Comparison of ENCODE assay signal across 8 cellular contexts in the genomic region with DNA sequence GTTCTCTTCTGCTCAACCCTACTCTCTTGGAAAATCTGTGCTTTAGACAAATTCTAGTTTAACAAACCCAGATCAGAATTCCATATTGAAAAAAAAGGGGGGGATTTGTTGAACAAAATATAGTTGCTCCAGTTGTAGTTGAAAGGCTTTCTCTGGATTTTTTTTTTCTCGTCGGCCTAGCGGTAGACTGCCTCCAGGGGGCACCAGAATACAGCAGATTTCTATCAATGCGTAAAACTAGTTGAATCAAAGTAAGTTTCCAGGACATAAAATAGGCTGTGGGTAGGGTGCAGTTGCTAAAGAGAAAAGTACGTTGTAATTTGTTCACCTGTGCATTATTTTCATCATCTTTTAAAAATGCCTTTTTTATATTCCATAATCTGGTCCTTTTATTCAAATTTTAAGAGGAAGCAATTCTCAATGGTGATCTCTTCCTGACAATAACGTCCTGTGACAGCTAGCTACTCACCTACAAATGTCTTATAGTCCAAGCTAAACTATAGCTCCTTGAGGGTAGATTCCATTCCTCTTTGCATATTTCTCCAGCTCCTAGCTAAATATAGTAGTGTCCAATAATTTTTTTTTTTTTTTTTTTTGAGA.
DNase-seq lines count a peak whose midpoint lies in the region; ATAC-seq lines count a peak whose summit lies in the region.

No MANE protein-coding gene starts in this region.

- DNase-seq in NCI-H2029 treated with DMSO at 0.1 percent for 48 hours (lab: John Stamatoyannopoulos, UW) (peak; percentile 13), NCI-H2029 (lab: John Stamatoyannopoulos, UW) (no peak), NCI-H345 (lab: John Stamatoyannopoulos, UW) (peak; percentile 69), dermis blood vessel endothelial cell (peak; percentile 73), lung microvascular endothelial cell (ENCODE audit: low read depth in 2 of 2) (peak; percentile 59 to 76)
- DNase-seq in activated CD4-positive, alpha-beta T cell treated with anti-CD3 and anti-CD28 coated beads, Interleukin-2, amount 10 ng/mL, durations not matched to agents 24 days and 14 days: peak; percentile 89
- peak; percentile 18 to 32 for DNase-seq in stimulated activated CD8-positive, alpha-beta memory T cell treated with anti-CD3 and anti-CD28 coated beads, Interleukin-15, amount 100 ng/mL, for 48 hours (ENCODE audit: low read depth in 2 of 2)

- H3K27ac Mint-ChIP-seq in activated CD4-positive, alpha-beta T cell treated with anti-CD3 and anti-CD28 coated beads, Interleukin-2, amount 10 ng/mL, durations not matched to agents 24 days and 14 days: no peak overlapping the region

- H3K36me3 Mint-ChIP-seq in activated CD4-positive, alpha-beta T cell treated with anti-CD3 and anti-CD28 coated beads, Interleukin-2, amount 10 ng/mL, durations not matched to agents 24 days and 14 days (ENCODE audit: low read depth): no peaks in the 10 kb centered on the region

- peaks cover 18% of the 10 kb centered on the region for H3K4me1 Mint-ChIP-seq in activated CD4-positive, alpha-beta T cell treated with anti-CD3 and anti-CD28 coated beads, Interleukin-2, amount 10 ng/mL, durations not matched to agents 24 days and 14 days

- ATAC-seq in HG02870 (IDR thresholded peaks at IDR 0.05; ENCODE audit: unreplicated experiment): no peak

- intact Hi-C loops in activated CD4-positive, alpha-beta T cell treated with anti-CD3 and anti-CD28 coated beads, Interleukin-2, amount 10 ng/mL, durations not matched to agents 24 days and 14 days (cut with micrococcal nuclease): loop anchor here (1.0 to 5.0 kb wide), 4 partner anchors 23 to 730 kb away; no protein-coding TSS in a partner anchor

- no peak overlapping the region for H3K4me3 Mint-ChIP-seq in activated CD4-positive, alpha-beta T cell treated with anti-CD3 and anti-CD28 coated beads, Interleukin-2, amount 10 ng/mL, durations not matched to agents 24 days and 14 days

- peaks cover 9% of the 10 kb centered on the region for H3K27me3 Mint-ChIP-seq in activated CD4-positive, alpha-beta T cell treated with anti-CD3 and anti-CD28 coated beads, Interleukin-2, amount 10 ng/mL, durations not matched to agents 24 days and 14 days

- no peaks in the 10 kb centered on the region for H3K9me3 Mint-ChIP-seq in activated CD4-positive, alpha-beta T cell treated with anti-CD3 and anti-CD28 coated beads, Interleukin-2, amount 10 ng/mL, durations not matched to agents 24 days and 14 days
